26 cellular contexts compared by ENCODE assay signal in the genomic region with DNA sequence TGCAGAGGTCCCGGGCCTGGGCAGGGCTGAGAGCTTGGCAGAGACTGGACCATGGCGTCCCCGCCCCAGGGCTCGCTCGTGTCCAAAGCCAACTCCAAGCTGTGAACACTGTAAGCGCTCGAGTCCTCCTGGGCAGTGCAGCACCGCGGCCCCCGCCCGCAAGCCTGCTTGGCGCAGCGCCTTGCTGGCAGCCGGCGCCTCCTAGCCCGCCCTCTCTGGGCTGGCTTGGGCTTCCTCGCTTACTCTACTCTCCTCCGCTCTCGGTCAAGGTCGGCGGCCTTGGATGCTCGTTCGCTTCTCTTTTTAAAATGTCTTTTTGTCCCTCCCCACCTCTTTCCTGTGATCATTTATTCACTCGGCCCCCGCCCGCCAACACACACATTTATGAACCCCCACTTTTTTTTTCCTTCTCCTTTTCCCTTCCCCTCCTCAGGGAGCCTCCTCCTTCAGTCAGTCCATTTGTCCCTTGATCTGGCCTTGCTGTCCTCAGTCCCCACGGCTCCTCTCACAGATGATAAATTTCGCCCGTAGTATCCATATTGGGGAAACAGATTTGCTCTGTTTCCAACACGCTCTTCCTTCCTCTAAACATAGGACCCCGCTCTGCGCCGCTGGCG. TPM values are rescaled to one million over a fixed set of nuclear protein-coding genes. Genes with fewer than 3 reads are reported as not detected.
DNase-seq lines count a peak whose midpoint lies in the region; ATAC-seq, FAIRE-seq and TF ChIP-seq lines count a peak whose summit lies in the region.
"Had no signal": no experiment of that assay in that cellular context is flagged by ENCODE, and none has a peak within 500 bp of the region (broad histone marks: within the 10 kb centered on the region; RNA-seq: fewer than 3 reads in every experiment).

No MANE protein-coding gene starts in this region.

- H3K4me3 Mint-ChIP-seq in CD4-positive, alpha-beta memory T cell: peak overlapping the region in 6 of 8 donors; percentile 21 to 65 (median 46)
- H3K4me3 Mint-ChIP-seq in astrocyte (ENCODE audit: unreplicated experiment): no peak overlapping the region
- H3K4me3 Mint-ChIP-seq in activated T-helper 1 cell treated with anti-CD3 and anti-CD28 coated beads, Interleukin-12 subunit alpha, Interleukin-12 subunit beta, Interleukin-2, Interleukin-4 antibody, amounts not matched to agents 30 ng/mL and 10 ng/mL and 1 ng/mL, durations not matched to agents 14 hours and 24 hours and 36 hours: no peak overlapping the region
- H3K4me3 Mint-ChIP-seq: activated CD4-positive, alpha-beta memory T cell treated with anti-CD3 and anti-CD28 coated beads for 36 hours; stimulated activated naive CD8-positive, alpha-beta T cell treated with anti-CD3 and anti-CD28 coated beads, Interleukin-15, amount 100 ng/mL, for 72 hours; T-helper 2 cell treated with Interferon-gamma antibody and Interleukin-4, amounts not matched to agents 5 μg/mL and 100 μg/mL, for 36 hours had no signal

- H3K27ac ChIP-seq in CD4-positive, alpha-beta memory T cell (ENCODE audit: low read depth, low read length): no peak overlapping the region
- no peak overlapping the region for H3K27ac ChIP-seq in astrocyte (ENCODE audit: low read depth, low read length)
- no peak overlapping the region for H3K27ac ChIP-seq in right cardiac atrium (ENCODE audit: low read length)
- H3K27ac ChIP-seq in smooth muscle cell (ENCODE audit: low read depth): no peak overlapping the region
- H3K27ac ChIP-seq: hepatocyte, WERI-Rb-1 had no signal

- ATAC-seq in right cardiac atrium: no peak
- ATAC-seq: left ventricle myocardium superior; stimulated activated naive CD8-positive, alpha-beta T cell treated with anti-CD3 and anti-CD28 coated beads, Interleukin-15, amount 100 ng/mL, for 72 hours had no signal

- DNase-seq in CD4-positive, alpha-beta memory T cell: no peak
- DNase-seq in ELF-1 (ENCODE audit: low read depth, low spot score) (peak; percentile 26), astrocyte (ENCODE audit: low read depth) (no peak), mesenteric fat pad (ENCODE audit: low spot score) (peak; percentile 83), right cardiac atrium (no peak), AG08396 (ENCODE audit: low spot score) (no peak), smooth muscle cell (lab: John Stamatoyannopoulos, UW; ENCODE audit: unreplicated experiment) (no peak)
- no peak for DNase-seq in activated T-helper 1 cell treated with anti-CD3 and anti-CD28 coated beads, Interleukin-12 subunit alpha, Interleukin-12 subunit beta, Interleukin-2, Interleukin-4 antibody, amounts not matched to agents 30 ng/mL and 10 ng/mL and 1 ng/mL, durations not matched to agents 14 hours and 24 hours and 36 hours (ENCODE audit: low spot score)
- DNase-seq: activated CD4-positive, alpha-beta memory T cell treated with anti-CD3 and anti-CD28 coated beads for 36 hours; activated gamma-delta T cell treated with Interleukin-2 at 50 U/mL for 16 hours; amygdala; foreskin melanocyte; left ventricle myocardium superior; NCI-H2029 treated with DMSO at 0.1 percent for 48 hours; NCI-H446; stimulated activated CD4-positive, alpha-beta T cell treated with anti-CD3 and anti-CD28 coated beads, Interleukin-4, amount 100 ng/mL, for 24 hours; trophoblast cell; WERI-Rb-1 had no signal

- H3K36me3 Mint-ChIP-seq in CD4-positive, alpha-beta memory T cell: peaks cover 0 to 2% of the 10 kb centered on the region in 2 donors
- peaks cover 2% of the 10 kb centered on the region for H3K36me3 Mint-ChIP-seq in astrocyte (ENCODE audit: low read depth, unreplicated experiment)
- peaks cover under 1% of the 10 kb centered on the region for H3K36me3 Mint-ChIP-seq in activated T-helper 1 cell treated with anti-CD3 and anti-CD28 coated beads, Interleukin-12 subunit alpha, Interleukin-12 subunit beta, Interleukin-2, Interleukin-4 antibody, amounts not matched to agents 30 ng/mL and 10 ng/mL and 1 ng/mL, durations not matched to agents 14 hours and 24 hours and 36 hours (ENCODE audit: low read depth)

- peaks cover 65 to 68% of the 10 kb centered on the region in 2 donors for H3K27me3 Mint-ChIP-seq in CD4-positive, alpha-beta memory T cell
- peaks cover 80% of the 10 kb centered on the region for H3K27me3 Mint-ChIP-seq in astrocyte (ENCODE audit: low read depth, unreplicated experiment)
- H3K27me3 Mint-ChIP-seq in activated T-helper 1 cell treated with anti-CD3 and anti-CD28 coated beads, Interleukin-12 subunit alpha, Interleukin-12 subunit beta, Interleukin-2, Interleukin-4 antibody, amounts not matched to agents 30 ng/mL and 10 ng/mL and 1 ng/mL, durations not matched to agents 14 hours and 24 hours and 36 hours (ENCODE audit: insufficient read depth): peaks cover 77% of the 10 kb centered on the region

- H3K27ac Mint-ChIP-seq in CD4-positive, alpha-beta memory T cell: peak overlapping the region in 2 of 7 donors; percentile 15 to 37
- peak overlapping the region; percentile 54 for H3K27ac Mint-ChIP-seq in astrocyte (ENCODE audit: unreplicated experiment)
- H3K27ac Mint-ChIP-seq in activated T-helper 1 cell treated with anti-CD3 and anti-CD28 coated beads, Interleukin-12 subunit alpha, Interleukin-12 subunit beta, Interleukin-2, Interleukin-4 antibody, amounts not matched to agents 30 ng/mL and 10 ng/mL and 1 ng/mL, durations not matched to agents 14 hours and 24 hours and 36 hours: no peak overlapping the region
- H3K27ac Mint-ChIP-seq: activated CD4-positive, alpha-beta memory T cell treated with anti-CD3 and anti-CD28 coated beads for 36 hours; stimulated activated naive CD8-positive, alpha-beta T cell treated with anti-CD3 and anti-CD28 coated beads, Interleukin-15, amount 100 ng/mL, for 72 hours; T-helper 2 cell treated with Interferon-gamma antibody and Interleukin-4, amounts not matched to agents 5 μg/mL and 100 μg/mL, for 36 hours had no signal

- peaks cover 27 to 51% (median 38%) of the 10 kb centered on the region in 4 donors for H3K4me1 Mint-ChIP-seq in CD4-positive, alpha-beta memory T cell
- peaks cover 1% of the 10 kb centered on the region for H3K4me1 Mint-ChIP-seq in astrocyte (ENCODE audit: low read depth, unreplicated experiment)
- peaks cover 20% of the 10 kb centered on the region for H3K4me1 Mint-ChIP-seq in activated T-helper 1 cell treated with anti-CD3 and anti-CD28 coated beads, Interleukin-12 subunit alpha, Interleukin-12 subunit beta, Interleukin-2, Interleukin-4 antibody, amounts not matched to agents 30 ng/mL and 10 ng/mL and 1 ng/mL, durations not matched to agents 14 hours and 24 hours and 36 hours (ENCODE audit: low read depth)

- peaks cover 55% of the 10 kb centered on the region for H3K27me3 ChIP-seq in CD4-positive, alpha-beta memory T cell (ENCODE audit: insufficient read depth, low read length)
- peaks cover 80% of the 10 kb centered on the region for H3K27me3 ChIP-seq in astrocyte (ENCODE audit: insufficient read depth, low read length)
- no peaks in the 10 kb centered on the region for H3K27me3 ChIP-seq in right cardiac atrium (ENCODE audit: control insufficient read depth, insufficient read depth)
- H3K27me3 ChIP-seq in smooth muscle cell (ENCODE audit: low read depth): peaks cover 100% of the 10 kb centered on the region

- TF ChIP-seq CTCF in astrocyte (IDR thresholded peaks at IDR 0.05; ENCODE audit: insufficient read depth, low read depth, low read length) (no peak), smooth muscle cell (IDR thresholded peaks at IDR 0.05; ENCODE audit: borderline replicate concordance, insufficient read depth, poor library complexity, severe bottlenecking) (no peak)

- H3K9me3 ChIP-seq in CD4-positive, alpha-beta memory T cell (ENCODE audit: control insufficient read depth in 1 of 2, low read length in 2 of 2): no peaks in the 10 kb centered on the region
- H3K9me3 ChIP-seq in astrocyte (ENCODE audit: insufficient read depth, low read depth, low read length) (no peaks in the 10 kb centered on the region), right cardiac atrium (ENCODE audit: control insufficient read depth, low read length) (no peaks in the 10 kb centered on the region), smooth muscle cell (replicated peaks; ENCODE audit: low read depth) (no peaks in the 10 kb centered on the region)

- H3K9me3 Mint-ChIP-seq in CD4-positive, alpha-beta memory T cell: peaks cover 0 to 6% (median 2%) of the 10 kb centered on the region in 8 donors
- H3K9me3 Mint-ChIP-seq in astrocyte (ENCODE audit: unreplicated experiment): peaks cover 22% of the 10 kb centered on the region
- H3K9me3 Mint-ChIP-seq in activated T-helper 1 cell treated with anti-CD3 and anti-CD28 coated beads, Interleukin-12 subunit alpha, Interleukin-12 subunit beta, Interleukin-2, Interleukin-4 antibody, amounts not matched to agents 30 ng/mL and 10 ng/mL and 1 ng/mL, durations not matched to agents 14 hours and 24 hours and 36 hours: no peaks in the 10 kb centered on the region
- H3K9me3 Mint-ChIP-seq: activated CD4-positive, alpha-beta memory T cell treated with anti-CD3 and anti-CD28 coated beads for 36 hours; stimulated activated naive CD8-positive, alpha-beta T cell treated with anti-CD3 and anti-CD28 coated beads, Interleukin-15, amount 100 ng/mL, for 72 hours; T-helper 2 cell treated with Interferon-gamma antibody and Interleukin-4, amounts not matched to agents 5 μg/mL and 100 μg/mL, for 36 hours had no signal

- intact Hi-C loops in CD4-positive, alpha-beta memory T cell (cut with micrococcal nuclease): no loop called here
- intact Hi-C loops in right cardiac atrium (cut with DNase I): no loop called here
- intact Hi-C loops in activated T-helper 1 cell treated with anti-CD3 and anti-CD28 coated beads, Interleukin-12 subunit alpha, Interleukin-12 subunit beta, Interleukin-2, Interleukin-4 antibody, amounts not matched to agents 30 ng/mL and 10 ng/mL and 1 ng/mL, durations not matched to agents 14 hours and 24 hours and 36 hours (cut with micrococcal nuclease): loop anchor here (5.0 kb wide), 1 partner anchor 173 kb away; a partner anchor contains a TSS

- H2AFZ ChIP-seq in astrocyte (ENCODE audit: low read depth, low read length) (no peak overlapping the region), smooth muscle cell (ENCODE audit: low read depth) (no peak overlapping the region)
- H2AFZ ChIP-seq: hepatocyte had no signal

- H3K4me3 ChIP-seq in CD4-positive, alpha-beta memory T cell (ENCODE audit: low read length in 2 of 2): no peak overlapping the region
- H3K4me3 ChIP-seq in astrocyte (ENCODE audit: insufficient read depth, low read depth, low read length): no peak overlapping the region
- no peak overlapping the region for H3K4me3 ChIP-seq in right cardiac atrium (ENCODE audit: low read length)
- no peak overlapping the region for H3K4me3 ChIP-seq in smooth muscle cell
- H3K4me3 ChIP-seq: hepatocyte had no signal

- FAIRE-seq in astrocyte (lab: Jason Lieb, UNC): no peak

- POLR2A ChIA-PET in CD4-positive, alpha-beta memory T cell (lab: Charles Lee; ENCODE audit: partially characterized antibody): no interaction called here

- no peaks in the 10 kb centered on the region for H3F3A ChIP-seq in smooth muscle cell (ENCODE audit: low read depth)

- CTCF ChIA-PET in CD4-positive, alpha-beta memory T cell (lab: Charles Lee; ENCODE audit: partially characterized antibody): no interaction called here

- no peaks in the 10 kb centered on the region for H3K79me2 ChIP-seq in astrocyte (ENCODE audit: insufficient read depth, low read length)
- no peaks in the 10 kb centered on the region for H3K79me2 ChIP-seq in smooth muscle cell (ENCODE audit: low read depth)
- H3K79me2 ChIP-seq: hepatocyte had no signal

- H3K9ac ChIP-seq in astrocyte (ENCODE audit: low read length) (no peak overlapping the region), smooth muscle cell (ENCODE audit: low read depth) (no peak overlapping the region)

- WGBS in right cardiac atrium: 4% methylated on average over 34 of the region's 34 CpGs
- 10% methylated on average over 34 of the region's 34 CpGs for WGBS in smooth muscle cell (ENCODE audit: low lambda C conversion rate)

- no peaks in the 10 kb centered on the region for H4K20me1 ChIP-seq in astrocyte (ENCODE audit: insufficient read depth, low read length)
- no peaks in the 10 kb centered on the region for H4K20me1 ChIP-seq in smooth muscle cell (ENCODE audit: low read depth)

- no peaks in the 10 kb centered on the region for H3K36me3 ChIP-seq in CD4-positive, alpha-beta memory T cell (ENCODE audit: insufficient read depth, low read length)
- H3K36me3 ChIP-seq in astrocyte (ENCODE audit: insufficient read depth, low read length) (no peaks in the 10 kb centered on the region), smooth muscle cell (ENCODE audit: low read depth) (no peaks in the 10 kb centered on the region)
- H3K36me3 ChIP-seq: WERI-Rb-1 had no signal

- H3K4me2 ChIP-seq in astrocyte (ENCODE audit: low read length) (no peak overlapping the region), smooth muscle cell (no peak overlapping the region)
- H3K4me2 ChIP-seq: hepatocyte had no signal

- H3K4me1 ChIP-seq in CD4-positive, alpha-beta memory T cell (ENCODE audit: insufficient read depth, low read length): peaks cover 31% of the 10 kb centered on the region
- H3K4me1 ChIP-seq in astrocyte (ENCODE audit: insufficient read depth, low read length): no peaks in the 10 kb centered on the region
- H3K4me1 ChIP-seq in right cardiac atrium (ENCODE audit: control insufficient read depth, insufficient read depth, low read length): peaks cover 7% of the 10 kb centered on the region
- H3K4me1 ChIP-seq in smooth muscle cell (ENCODE audit: low read depth): peaks cover 12% of the 10 kb centered on the region

RNA-seq across cellular contexts. Expression of a gene that starts 1.9 kb away (rescaled TPM):
- not detected for total RNA-seq in CD4-positive, alpha-beta memory T cell
- not detected for polyA plus RNA-seq in CD4-positive, alpha-beta memory T cell
- total RNA-seq in astrocyte (not detected in 2 replicates), mesenteric fat pad (not detected), right cardiac atrium (not detected), smooth muscle cell (not detected in 2 replicates)
- polyA plus RNA-seq in right cardiac atrium (not detected), smooth muscle cell (not detected in 2 replicates)
- not detected in 2 replicates for total RNA-seq in activated T-helper 1 cell treated with anti-CD3 and anti-CD28 coated beads, Interleukin-12 subunit alpha, Interleukin-12 subunit beta, Interleukin-2, Interleukin-4 antibody, amounts not matched to agents 30 ng/mL and 10 ng/mL and 1 ng/mL, durations not matched to agents 14 hours and 24 hours and 36 hours
- total RNA-seq: activated CD4-positive, alpha-beta memory T cell treated with anti-CD3 and anti-CD28 coated beads for 36 hours; cardiac septum; Daoy; hepatocyte; left ventricle myocardium superior; osteoblast; SK-MEL-5 had no signal
- polyA plus RNA-seq: esophagus, hepatocyte had no signal

Comparison
In these comparisons a context has a peak if more than half of its experiments do, and no peak if none do; other contexts are left out.
1. DNase-seq: peak in ELF-1 (single experiment) and mesenteric fat pad (single experiment); none in CD4-positive, alpha-beta memory T cell (0 of 5), astrocyte (single experiment), right cardiac atrium (0 of 3), AG08396 (single experiment), smooth muscle cell (single experiment) and activated T-helper 1 cell treated with anti-CD3 and anti-CD28 coated beads, Interleukin-12 subunit alpha, Interleukin-12 subunit beta, Interleukin-2, Interleukin-4 antibody, amounts not matched to agents 30 ng/mL and 10 ng/mL and 1 ng/mL, durations not matched to agents 14 hours and 24 hours and 36 hours (single experiment).
2. H3K4me3 Mint-ChIP-seq: peak in CD4-positive, alpha-beta memory T cell (6 of 8); none in astrocyte (single experiment) and activated T-helper 1 cell treated with anti-CD3 and anti-CD28 coated beads, Interleukin-12 subunit alpha, Interleukin-12 subunit beta, Interleukin-2, Interleukin-4 antibody, amounts not matched to agents 30 ng/mL and 10 ng/mL and 1 ng/mL, durations not matched to agents 14 hours and 24 hours and 36 hours (single experiment).